25 cellular contexts compared by ENCODE assay signal in genomic region chr18:75344161-75344560, GRCh38.
DNase-seq lines count a peak whose midpoint lies in the region; ATAC-seq and TF ChIP-seq lines count a peak whose summit lies in the region.
"Had no signal": no experiment of that assay in that cellular context is flagged by ENCODE, and none has a peak within 500 bp of the region (broad histone marks: within the 10 kb centered on the region; RNA-seq: fewer than 3 reads in every experiment).

No MANE protein-coding gene starts in this region.

- no peak overlapping the region for H3K4me3 ChIP-seq in HCT116 (replicated peaks in 1 of 2; ENCODE audit: low read depth in 1 of 2, low read length in 2 of 2)
- H3K4me3 ChIP-seq in endodermal cell (ENCODE audit: low read length): no peak overlapping the region
- no peak overlapping the region for H3K4me3 ChIP-seq in mesendoderm (ENCODE audit: low read length)
- H3K4me3 ChIP-seq in upper lobe of left lung: no peak overlapping the region
- H3K4me3 ChIP-seq: A549; BLaER1 treated with 17β-estradiol and CSF1 and Interleukin-3, amounts not matched to agents 10 nM and 100 nM; GM12878 had no signal

- intact Hi-C loops in HCT116 (cut with micrococcal nuclease): no loop called here

- H4K20me1 ChIP-seq in HCT116 (ENCODE audit: insufficient read depth): no peaks in the 10 kb centered on the region
- H4K20me1 ChIP-seq: BLaER1 treated with 17β-estradiol and CSF1 and Interleukin-3, amounts not matched to agents 10 nM and 100 nM had no signal

- H3K23ac ChIP-seq in mesendoderm (ENCODE audit: low read length): no peak overlapping the region

- H3K9me3 ChIP-seq in HCT116 (ENCODE audit: control insufficient read depth in 1 of 2, insufficient read depth in 1 of 2, low read depth in 1 of 2, low read length in 2 of 2) (no peaks in the 10 kb centered on the region), endodermal cell (ENCODE audit: control insufficient read depth, low read length) (no peaks in the 10 kb centered on the region), upper lobe of left lung (no peaks in the 10 kb centered on the region)
- H3K9me3 ChIP-seq: A549; BLaER1 treated with 17β-estradiol and CSF1 and Interleukin-3, amounts not matched to agents 10 nM and 100 nM had no signal

- H3K27ac Mint-ChIP-seq in endodermal cell: no peak overlapping the region
- no peak overlapping the region for H3K27ac Mint-ChIP-seq in stimulated activated memory B cell treated with anti-CD40 and anti-IgM and Interleukin-4, amounts not matched to agents 10 μg/mL and 1 μg/mL and 100 μg/mL, for 72 hours
- H3K27ac Mint-ChIP-seq: CD4-positive, alpha-beta T cell; IgD-negative memory B cell had no signal

- TF ChIP-seq CTCF in GM12872 (IDR thresholded peaks at IDR 0.05; ENCODE audit: insufficient read depth, low read depth, low read length): 0 out of 3 replicates have a peak, but pooled peaks have one; percentile 2
- TF ChIP-seq CTCF in HCT116 (IDR thresholded peaks at IDR 0.05 in 2 of 3, conservative IDR thresholded peaks at IDR 0.05 in 1 of 3; ENCODE audit: borderline replicate concordance in 1 of 3, insufficient read depth in 1 of 3, low read depth in 2 of 3, low read length in 2 of 3): peak in 2 of 3 experiments; percentile 6 to 24; a peak in 2 of 6 replicates
- TF ChIP-seq CTCF in endodermal cell (conservative IDR thresholded peaks at IDR 0.05): peak; percentile 63
- TF ChIP-seq CTCF in upper lobe of left lung (IDR thresholded peaks at IDR 0.05): no peak

- peaks cover 14% of the 10 kb centered on the region for H3K4me1 Mint-ChIP-seq in endodermal cell
- H3K4me1 Mint-ChIP-seq in stimulated activated memory B cell treated with anti-CD40 and anti-IgM and Interleukin-4, amounts not matched to agents 10 μg/mL and 1 μg/mL and 100 μg/mL, for 72 hours: no peaks in the 10 kb centered on the region
- H3K4me1 Mint-ChIP-seq: IgD-negative memory B cell had no signal

- ATAC-seq in HCT116 (0 out of 2 replicates have a peak, but pooled peaks have one; percentile 38), upper lobe of left lung (ENCODE audit: low FRiP score in 2 of 2) (no peak), GM21423 (IDR thresholded peaks at IDR 0.05; ENCODE audit: unreplicated experiment) (no peak)
- no peak for ATAC-seq in stimulated activated memory B cell treated with anti-CD40 and anti-IgM and Interleukin-4, amounts not matched to agents 10 μg/mL and 1 μg/mL and 100 μg/mL, for 72 hours
- ATAC-seq: A549, GM12878, Panc1 had no signal

- TF ChIP-seq EP300 in upper lobe of left lung (IDR thresholded peaks at IDR 0.05): no peak

- BruUV-seq in HCT116 (replicated peaks; lab: Mats Ljungman, UMichigan): no TSS peak

- TF ChIP-seq POLR2A in HCT116 (IDR thresholded peaks at IDR 0.05; ENCODE audit: borderline replicate concordance, extremely low read depth, insufficient read depth, insufficient read length): no peak
- no peak for TF ChIP-seq POLR2A in upper lobe of left lung (IDR thresholded peaks at IDR 0.05)

- no peaks in the 10 kb centered on the region for H3K36me3 ChIP-seq in HCT116 (ENCODE audit: control insufficient read depth in 1 of 2, insufficient read depth in 2 of 2, low read length in 2 of 2)
- no peaks in the 10 kb centered on the region for H3K36me3 ChIP-seq in endodermal cell (ENCODE audit: control insufficient read depth, insufficient read depth, low read length)
- no peaks in the 10 kb centered on the region for H3K36me3 ChIP-seq in mesendoderm (ENCODE audit: control insufficient read depth, insufficient read depth, low read length)
- no peaks in the 10 kb centered on the region for H3K36me3 ChIP-seq in upper lobe of left lung
- H3K36me3 ChIP-seq: BLaER1 treated with 17β-estradiol and CSF1 and Interleukin-3, amounts not matched to agents 10 nM and 100 nM had no signal

- no peak overlapping the region for H2BK15ac ChIP-seq in mesendoderm (replicated peaks; ENCODE audit: low read depth)

- no peak overlapping the region for H2AFZ ChIP-seq in HCT116 (ENCODE audit: low read depth, low read length, poor library complexity, severe bottlenecking)

- RAD21 ChIA-PET in HCT116 (lab: Charles Lee; ENCODE audit: low non-redundant PET in 1 of 2, low total read pairs in 2 of 2, uncharacterized antibody in 2 of 2, unreplicated experiment in 2 of 2): no interaction called here

- H4K5ac ChIP-seq in mesendoderm (ENCODE audit: low read length): no peak overlapping the region

- H3K27me3 ChIP-seq in HCT116 (ENCODE audit: insufficient read depth, low read length): no peaks in the 10 kb centered on the region
- no peaks in the 10 kb centered on the region for H3K27me3 ChIP-seq in endodermal cell (ENCODE audit: control insufficient read depth, insufficient read depth, low read length, poor library complexity, severe bottlenecking)
- no peaks in the 10 kb centered on the region for H3K27me3 ChIP-seq in mesendoderm (ENCODE audit: insufficient read depth, low read length, poor library complexity)
- H3K27me3 ChIP-seq in upper lobe of left lung: no peaks in the 10 kb centered on the region
- H3K27me3 ChIP-seq: BLaER1 treated with 17β-estradiol and CSF1 and Interleukin-3, amounts not matched to agents 10 nM and 100 nM had no signal

- no peaks in the 10 kb centered on the region for H3K4me1 ChIP-seq in HCT116 (ENCODE audit: control insufficient read depth in 1 of 2, insufficient read depth in 2 of 2, low read length in 2 of 2)
- no peaks in the 10 kb centered on the region for H3K4me1 ChIP-seq in endodermal cell (ENCODE audit: control insufficient read depth, insufficient read depth, low read length)
- no peaks in the 10 kb centered on the region for H3K4me1 ChIP-seq in mesendoderm (ENCODE audit: control insufficient read depth, low read depth, low read length)
- H3K4me1 ChIP-seq in upper lobe of left lung: no peaks in the 10 kb centered on the region
- H3K4me1 ChIP-seq: A549 had no signal

- no peak overlapping the region for H3K56ac ChIP-seq in mesendoderm (ENCODE audit: low read length)

- 82 to 87% methylated on average over 5 to 8 of the region's 8 CpGs for WGBS in endodermal cell (ENCODE audit: insufficient coverage in 1 of 2, insufficient read length in 1 of 2), 2 experiments
- no CpG with 5 or more reads among the region's 8 CpGs for WGBS in mesendoderm (ENCODE audit: extremely low coverage, insufficient coverage, low lambda C conversion rate)
- 82 to 84% methylated on average over 8 of the region's 8 CpGs for WGBS in upper lobe of left lung, 2 donors

- H2BK120ac ChIP-seq in mesendoderm (ENCODE audit: low read depth, low read length): no peak overlapping the region

- no peaks in the 10 kb centered on the region for H3K79me1 ChIP-seq in mesendoderm (ENCODE audit: low read length)

- H3K9ac ChIP-seq in HCT116 (ENCODE audit: low read length) (no peak overlapping the region), endodermal cell (ENCODE audit: extremely low read depth, low read length, poor library complexity, severe bottlenecking) (no peak overlapping the region), mesendoderm (ENCODE audit: low read length) (no peak overlapping the region)
- H3K9ac ChIP-seq: BLaER1 treated with 17β-estradiol and CSF1 and Interleukin-3, amounts not matched to agents 10 nM and 100 nM had no signal

- no peak overlapping the region for H4K8ac ChIP-seq in mesendoderm (ENCODE audit: low read depth, low read length)

- no peak overlapping the region for H3K18ac ChIP-seq in mesendoderm (ENCODE audit: low read length)

- H3K79me2 ChIP-seq in HCT116 (ENCODE audit: insufficient read depth, low read length): no peaks in the 10 kb centered on the region
- H3K79me2 ChIP-seq in mesendoderm (ENCODE audit: control insufficient read depth, insufficient read depth, low read length): no peaks in the 10 kb centered on the region

- no peak overlapping the region for H3K4me2 ChIP-seq in HCT116 (ENCODE audit: low read length)
- no peak overlapping the region for H3K4me2 ChIP-seq in mesendoderm (ENCODE audit: low read length)
- H3K4me2 ChIP-seq: A549 had no signal

- POLR2A ChIA-PET in HCT116 (lab: Charles Lee): no interaction called here

- H3K4ac ChIP-seq in mesendoderm (ENCODE audit: low read depth, low read length): no peak overlapping the region

- H3K9me3 Mint-ChIP-seq in endodermal cell: no peaks in the 10 kb centered on the region
- no peaks in the 10 kb centered on the region for H3K9me3 Mint-ChIP-seq in stimulated activated memory B cell treated with anti-CD40 and anti-IgM and Interleukin-4, amounts not matched to agents 10 μg/mL and 1 μg/mL and 100 μg/mL, for 72 hours
- H3K9me3 Mint-ChIP-seq: CD4-positive, alpha-beta T cell; IgD-negative memory B cell had no signal

- H2BK5ac ChIP-seq in mesendoderm (ENCODE audit: low read length): no peak overlapping the region

- TF ChIP-seq RAD21 in HCT116 (IDR thresholded peaks at IDR 0.05; ENCODE audit: low read depth): peak; percentile 31; the same call in 1 of the 2 replicates

- H2AK5ac ChIP-seq in mesendoderm (ENCODE audit: low read length): no peak overlapping the region

- no peak overlapping the region for H3K4me3 Mint-ChIP-seq in endodermal cell
- H3K4me3 Mint-ChIP-seq in stimulated activated memory B cell treated with anti-CD40 and anti-IgM and Interleukin-4, amounts not matched to agents 10 μg/mL and 1 μg/mL and 100 μg/mL, for 72 hours: no peak overlapping the region
- H3K4me3 Mint-ChIP-seq: CD4-positive, alpha-beta T cell; IgD-negative memory B cell had no signal

- no peak for DNase-seq in HCT116 (ENCODE audit: low read depth, low spot score)
- DNase-seq in endodermal cell: peak; percentile 68
- DNase-seq in mesendoderm: peak; percentile 29
- DNase-seq in upper lobe of left lung: no peak
- DNase-seq: AML-193; CD4-positive, alpha-beta T cell; DMS53; GOT3; NCI-H1105; NCI-H146; NCI-H1930; NCI-H2107; NCI-H2227 treated with DMSO at 0.1 percent for 48 hours; NCI-H526 treated with DMSO at 0.1 percent for 48 hours; SHP77; T-helper 1 cell had no signal

- H3K27me3 Mint-ChIP-seq in endodermal cell (ENCODE audit: insufficient read depth): no peaks in the 10 kb centered on the region
- H3K27me3 Mint-ChIP-seq in stimulated activated memory B cell treated with anti-CD40 and anti-IgM and Interleukin-4, amounts not matched to agents 10 μg/mL and 1 μg/mL and 100 μg/mL, for 72 hours: peaks cover 19% of the 10 kb centered on the region

- H3K9me2 ChIP-seq in HCT116 (ENCODE audit: insufficient read depth): no peaks in the 10 kb centered on the region

- CTCF ChIA-PET in HCT116 (lab: Charles Lee): no interaction called here

- H3K27ac ChIP-seq in HCT116 (ENCODE audit: low read depth, low read length) (no peak overlapping the region), endodermal cell (ENCODE audit: low read depth, low read length) (no peak overlapping the region), mesendoderm (ENCODE audit: low read depth, low read length) (no peak overlapping the region), upper lobe of left lung (no peak overlapping the region)
- H3K27ac ChIP-seq: A549; BLaER1 treated with 17β-estradiol and CSF1 and Interleukin-3, amounts not matched to agents 10 nM and 100 nM; RWPE1 had no signal

- H3K36me3 Mint-ChIP-seq in endodermal cell (ENCODE audit: low read depth): no peaks in the 10 kb centered on the region
- no peaks in the 10 kb centered on the region for H3K36me3 Mint-ChIP-seq in stimulated activated memory B cell treated with anti-CD40 and anti-IgM and Interleukin-4, amounts not matched to agents 10 μg/mL and 1 μg/mL and 100 μg/mL, for 72 hours
- H3K36me3 Mint-ChIP-seq: IgD-negative memory B cell had no signal

TF ChIP-seq in HCT116, 20 proteins besides CTCF, POLR2A, EP300 and RAD21 (continues in another document):
- no peak for TF ChIP-seq ZFX (IDR thresholded peaks at IDR 0.05)

Comparison
In these comparisons a context has a peak if more than half of its experiments do, and no peak if none do; other contexts are left out.
1. CTCF ChIP-seq: peak in GM12872 (single experiment), HCT116 (2 of 3) and endodermal cell (single experiment); none in upper lobe of left lung (0 of 6).
2. DNase-seq: peak in endodermal cell (single experiment) and mesendoderm (single experiment); none in HCT116 (single experiment) and upper lobe of left lung (0 of 2).